ENCODE assay signal across 28 cellular contexts in genomic region chr18:10508546-10508945, GRCh38. TPM values are rescaled to one million over a fixed set of nuclear protein-coding genes. Genes with fewer than 3 reads are reported as not detected.
"Had no signal": no experiment of that assay in that cellular context is flagged by ENCODE, and none has a peak within 500 bp of the region (broad histone marks: within the 10 kb centered on the region; RNA-seq: fewer than 3 reads in every experiment).

No MANE protein-coding gene starts in this region.

- H3K4me1 Mint-ChIP-seq: activated CD4-positive, alpha-beta T cell treated with anti-CD3 and anti-CD28 coated beads, Interleukin-2, amount 10 ng/mL, durations not matched to agents 24 days and 14 days; activated CD8-positive, alpha-beta memory T cell treated with anti-CD3 and anti-CD28 coated beads, Interleukin-2, amount 10 ng/mL, durations not matched to agents 7 days and 5 days; activated naive CD8-positive, alpha-beta T cell treated with anti-CD3 and anti-CD28 coated beads, Interleukin-2, amount 50 U/mL, for 24 hours; WTC11 had no signal

- DNase-seq: activated CD4-positive, alpha-beta T cell treated with anti-CD3 and anti-CD28 coated beads, Interleukin-2, amount 10 ng/mL, durations not matched to agents 24 days and 14 days; activated CD4-positive, alpha-beta T cell treated with anti-CD3 and anti-CD28 coated beads, Interleukin-2, amount 50 U/mL, for 48 hours; activated CD4-positive, CD25-positive, alpha-beta regulatory T cell treated with anti-CD3 and anti-CD28 coated beads, Interleukin-2, amount 50 U/mL, for 72 hours; activated CD8-positive, alpha-beta memory T cell treated with anti-CD3 and anti-CD28 coated beads, Interleukin-2, amount 10 ng/mL, durations not matched to agents 7 days and 5 days; activated effector memory CD4-positive, alpha-beta T cell treated with Interleukin-2 at 50 U/mL for 16 hours; activated naive CD4-positive, alpha-beta T cell treated with Interleukin-2 at 50 U/mL for 16 hours; activated naive CD8-positive, alpha-beta T cell treated with anti-CD3 and anti-CD28 coated beads, Interleukin-2, amount 50 U/mL, for 24 hours; activated T-cell treated with anti-CD3 and anti-CD28 coated beads, Interleukin-2, amount 50 U/mL, for 24 hours; central memory CD4-positive, alpha-beta T cell; MM.1S; NCI-H1092 treated with DMSO at 0.1 percent for 48 hours; NCI-H1417 treated with DMSO at 0.1 percent for 48 hours; NCI-H1694; NCI-H2029; NCI-H2107; NCI-H2171 treated with DMSO at 0.1 percent for 48 hours; NCI-H345; NCI-H510A; NCI-H69; NK-92 treated with Interleukin-12 subunit alpha and Interleukin-12 subunit beta, amount 100 ng/mL, for 24 hours; OCI-M1; Right ventricle myocardium superior had no signal

- H3K36me3 Mint-ChIP-seq: activated CD8-positive, alpha-beta memory T cell treated with anti-CD3 and anti-CD28 coated beads, Interleukin-2, amount 10 ng/mL, durations not matched to agents 7 days and 5 days had no signal

- H3K4me3 Mint-ChIP-seq: activated CD4-positive, alpha-beta T cell treated with anti-CD3 and anti-CD28 coated beads, Interleukin-2, amount 10 ng/mL, durations not matched to agents 24 days and 14 days; activated CD8-positive, alpha-beta memory T cell treated with anti-CD3 and anti-CD28 coated beads, Interleukin-2, amount 10 ng/mL, durations not matched to agents 7 days and 5 days; activated naive CD8-positive, alpha-beta T cell treated with anti-CD3 and anti-CD28 coated beads, Interleukin-2, amount 50 U/mL, for 24 hours; activated T-cell treated with anti-CD3 and anti-CD28 coated beads, Interleukin-2, amount 50 U/mL, for 24 hours; activated T-helper 1 cell treated with anti-CD3 and anti-CD28 coated beads, Interleukin-12 subunit alpha, Interleukin-12 subunit beta, Interleukin-2, Interleukin-4 antibody, amounts not matched to agents 30 ng/mL and 10 ng/mL and 1 ng/mL, durations not matched to agents 14 hours and 24 hours and 36 hours; T-helper 1 cell treated with Interleukin-12 subunit alpha and Interleukin-12 subunit beta and Interleukin-4 antibody, amounts not matched to agents 30 μg/mL and 1 μg/mL, for 36 hours; WTC11 had no signal

- H3K27ac Mint-ChIP-seq: activated CD4-positive, alpha-beta T cell treated with anti-CD3 and anti-CD28 coated beads, Interleukin-2, amount 10 ng/mL, durations not matched to agents 24 days and 14 days; activated CD8-positive, alpha-beta memory T cell treated with anti-CD3 and anti-CD28 coated beads, Interleukin-2, amount 10 ng/mL, durations not matched to agents 7 days and 5 days; activated naive CD4-positive, alpha-beta T cell treated with anti-CD3 and anti-CD28 coated beads, Interleukin-2, amount 50 U/mL, for 72 hours; activated naive CD8-positive, alpha-beta T cell treated with anti-CD3 and anti-CD28 coated beads, Interleukin-2, amount 50 U/mL, for 24 hours; activated T-cell treated with anti-CD3 and anti-CD28 coated beads, Interleukin-2, amount 50 U/mL, for 24 hours; activated T-helper 1 cell treated with anti-CD3 and anti-CD28 coated beads, Interleukin-12 subunit alpha, Interleukin-12 subunit beta, Interleukin-2, Interleukin-4 antibody, amounts not matched to agents 30 ng/mL and 10 ng/mL and 1 ng/mL, durations not matched to agents 14 hours and 24 hours and 36 hours; T-helper 1 cell treated with Interleukin-12 subunit alpha and Interleukin-12 subunit beta and Interleukin-4 antibody, amounts not matched to agents 30 μg/mL and 1 μg/mL, for 36 hours; WTC11 had no signal

- ATAC-seq: activated CD8-positive, alpha-beta memory T cell treated with anti-CD3 and anti-CD28 coated beads, Interleukin-2, amount 10 ng/mL, durations not matched to agents 7 days and 5 days; activated naive CD4-positive, alpha-beta T cell treated with anti-CD3 and anti-CD28 coated beads, Interleukin-2, amount 50 U/mL, for 72 hours; activated naive CD8-positive, alpha-beta T cell treated with anti-CD3 and anti-CD28 coated beads, Interleukin-2, amount 50 U/mL, for 24 hours; Panc1; WTC11 had no signal

RNA-seq across cellular contexts. Expression of gene APCDD1, which starts 54.1 kb away (rescaled TPM):
- total RNA-seq: activated CD4-positive, alpha-beta T cell treated with anti-CD3 and anti-CD28 coated beads, Interleukin-2, amount 10 ng/mL, durations not matched to agents 24 days and 14 days; activated CD8-positive, alpha-beta memory T cell treated with anti-CD3 and anti-CD28 coated beads, Interleukin-2, amount 10 ng/mL, durations not matched to agents 7 days and 5 days; activated naive CD4-positive, alpha-beta T cell treated with anti-CD3 and anti-CD28 coated beads, Interleukin-2, amount 50 U/mL, for 72 hours; activated T-helper 1 cell treated with anti-CD3 and anti-CD28 coated beads, Interleukin-12 subunit alpha, Interleukin-12 subunit beta, Interleukin-2, Interleukin-4 antibody, amounts not matched to agents 30 ng/mL and 10 ng/mL and 1 ng/mL, durations not matched to agents 14 hours and 24 hours and 36 hours; SK-MEL-5 had no signal
